In the genomic region with DNA sequence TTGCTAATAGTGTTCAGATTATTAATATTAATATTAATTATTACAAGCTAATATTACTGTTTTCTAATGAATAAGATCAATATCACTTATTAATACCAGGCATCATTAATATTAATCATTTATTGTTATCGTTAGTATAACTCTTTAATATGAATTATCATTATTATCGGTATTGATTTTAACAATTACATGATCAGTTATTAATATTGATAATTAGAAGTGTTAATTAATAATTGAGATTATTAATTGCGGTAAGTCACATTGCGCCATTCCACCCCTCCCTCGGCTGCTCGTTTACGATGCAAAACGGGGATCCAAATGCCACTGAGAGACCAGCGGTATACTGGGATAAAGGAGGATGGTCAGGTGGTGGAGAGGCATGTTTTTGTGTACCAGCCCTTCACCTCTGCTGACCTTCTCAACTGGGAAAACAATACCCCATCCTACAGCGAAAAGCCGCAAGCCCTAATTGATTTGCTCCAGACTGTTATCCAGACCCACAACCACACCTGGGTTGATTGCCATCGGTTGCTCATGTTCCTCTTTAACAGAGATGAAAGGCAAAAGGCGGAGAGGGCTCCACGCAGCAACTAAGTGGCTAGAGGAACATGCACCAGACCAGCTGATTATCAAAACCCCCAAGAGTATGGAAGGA, we compare ENCODE assay signal across 1 cellular context.
TF ChIP-seq lines count a peak whose summit lies in the region.

No MANE protein-coding gene starts in this region.

TF ChIP-seq in K562, 482 proteins besides CTCF, POLR2A, EP300 and RAD21 (continued from another document):
- TF ChIP-seq, protein P1, sequence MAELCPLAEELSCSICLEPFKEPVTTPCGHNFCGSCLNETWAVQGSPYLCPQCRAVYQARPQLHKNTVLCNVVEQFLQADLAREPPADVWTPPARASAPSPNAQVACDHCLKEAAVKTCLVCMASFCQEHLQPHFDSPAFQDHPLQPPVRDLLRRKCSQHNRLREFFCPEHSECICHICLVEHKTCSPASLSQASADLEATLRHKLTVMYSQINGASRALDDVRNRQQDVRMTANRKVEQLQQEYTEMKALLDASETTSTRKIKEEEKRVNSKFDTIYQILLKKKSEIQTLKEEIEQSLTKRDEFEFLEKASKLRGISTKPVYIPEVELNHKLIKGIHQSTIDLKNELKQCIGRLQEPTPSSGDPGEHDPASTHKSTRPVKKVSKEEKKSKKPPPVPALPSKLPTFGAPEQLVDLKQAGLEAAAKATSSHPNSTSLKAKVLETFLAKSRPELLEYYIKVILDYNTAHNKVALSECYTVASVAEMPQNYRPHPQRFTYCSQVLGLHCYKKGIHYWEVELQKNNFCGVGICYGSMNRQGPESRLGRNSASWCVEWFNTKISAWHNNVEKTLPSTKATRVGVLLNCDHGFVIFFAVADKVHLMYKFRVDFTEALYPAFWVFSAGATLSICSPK (IDR thresholded peaks at IDR 0.05; ENCODE audit: borderline replicate concordance) = no peak
- TF ChIP-seq, protein P2, sequence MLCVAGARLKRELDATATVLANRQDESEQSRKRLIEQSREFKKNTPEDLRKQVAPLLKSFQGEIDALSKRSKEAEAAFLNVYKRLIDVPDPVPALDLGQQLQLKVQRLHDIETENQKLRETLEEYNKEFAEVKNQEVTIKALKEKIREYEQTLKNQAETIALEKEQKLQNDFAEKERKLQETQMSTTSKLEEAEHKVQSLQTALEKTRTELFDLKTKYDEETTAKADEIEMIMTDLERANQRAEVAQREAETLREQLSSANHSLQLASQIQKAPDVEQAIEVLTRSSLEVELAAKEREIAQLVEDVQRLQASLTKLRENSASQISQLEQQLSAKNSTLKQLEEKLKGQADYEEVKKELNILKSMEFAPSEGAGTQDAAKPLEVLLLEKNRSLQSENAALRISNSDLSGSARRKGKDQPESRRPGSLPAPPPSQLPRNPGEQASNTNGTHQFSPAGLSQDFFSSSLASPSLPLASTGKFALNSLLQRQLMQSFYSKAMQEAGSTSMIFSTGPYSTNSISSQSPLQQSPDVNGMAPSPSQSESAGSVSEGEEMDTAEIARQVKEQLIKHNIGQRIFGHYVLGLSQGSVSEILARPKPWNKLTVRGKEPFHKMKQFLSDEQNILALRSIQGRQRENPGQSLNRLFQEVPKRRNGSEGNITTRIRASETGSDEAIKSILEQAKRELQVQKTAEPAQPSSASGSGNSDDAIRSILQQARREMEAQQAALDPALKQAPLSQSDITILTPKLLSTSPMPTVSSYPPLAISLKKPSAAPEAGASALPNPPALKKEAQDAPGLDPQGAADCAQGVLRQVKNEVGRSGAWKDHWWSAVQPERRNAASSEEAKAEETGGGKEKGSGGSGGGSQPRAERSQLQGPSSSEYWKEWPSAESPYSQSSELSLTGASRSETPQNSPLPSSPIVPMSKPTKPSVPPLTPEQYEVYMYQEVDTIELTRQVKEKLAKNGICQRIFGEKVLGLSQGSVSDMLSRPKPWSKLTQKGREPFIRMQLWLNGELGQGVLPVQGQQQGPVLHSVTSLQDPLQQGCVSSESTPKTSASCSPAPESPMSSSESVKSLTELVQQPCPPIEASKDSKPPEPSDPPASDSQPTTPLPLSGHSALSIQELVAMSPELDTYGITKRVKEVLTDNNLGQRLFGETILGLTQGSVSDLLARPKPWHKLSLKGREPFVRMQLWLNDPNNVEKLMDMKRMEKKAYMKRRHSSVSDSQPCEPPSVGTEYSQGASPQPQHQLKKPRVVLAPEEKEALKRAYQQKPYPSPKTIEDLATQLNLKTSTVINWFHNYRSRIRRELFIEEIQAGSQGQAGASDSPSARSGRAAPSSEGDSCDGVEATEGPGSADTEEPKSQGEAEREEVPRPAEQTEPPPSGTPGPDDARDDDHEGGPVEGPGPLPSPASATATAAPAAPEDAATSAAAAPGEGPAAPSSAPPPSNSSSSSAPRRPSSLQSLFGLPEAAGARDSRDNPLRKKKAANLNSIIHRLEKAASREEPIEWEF (CRISPR knock-in tag; IDR thresholded peaks at IDR 0.05) = peak; percentile 76; the same call in 1 of the 2 replicates
- TF ChIP-seq XRCC5 (IDR thresholded peaks at IDR 0.05; ENCODE audit: low read depth, low read length) (no peak), ZC3H4 (CRISPR knock-in tag; IDR thresholded peaks at IDR 0.05; ENCODE audit: borderline replicate concordance) (no peak)
